In the genomic region with DNA sequence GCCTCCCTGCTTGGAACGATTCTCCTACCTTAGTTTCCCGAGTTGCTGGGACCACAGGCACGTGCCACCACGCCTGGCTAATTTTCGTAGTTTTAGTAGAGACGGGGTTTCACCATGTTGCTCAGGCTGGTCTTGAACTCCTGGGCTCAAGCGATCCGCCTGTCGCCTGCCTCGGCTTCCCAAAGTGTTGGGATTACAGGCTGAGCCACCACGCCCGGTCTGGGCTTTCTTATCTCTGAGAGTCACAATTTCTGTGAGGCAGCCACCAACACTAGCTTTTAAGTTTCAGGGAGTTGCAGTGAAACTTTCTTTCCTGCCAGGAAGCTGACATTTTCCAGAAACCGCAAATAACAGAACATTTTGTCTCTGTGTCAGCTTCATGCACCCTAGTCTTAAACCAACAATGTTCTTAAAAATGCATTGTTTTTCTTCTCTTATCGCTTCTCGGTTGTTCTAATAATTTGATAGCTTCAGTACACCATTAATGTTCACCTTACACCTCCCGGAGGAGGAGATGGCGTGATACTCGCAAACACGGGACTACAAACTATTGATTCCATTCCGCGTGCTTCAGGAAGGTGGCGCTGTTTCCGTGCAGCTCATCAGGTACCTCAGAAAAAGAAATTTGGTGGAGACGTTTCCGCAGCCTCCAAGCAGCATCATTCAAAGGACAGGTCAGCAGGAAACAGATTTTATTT, we compare ENCODE assay signal across 8 cellular contexts. TPM values are rescaled to one million over a fixed set of nuclear protein-coding genes. Genes with fewer than 3 reads are reported as not detected.
DNase-seq lines count a peak whose midpoint lies in the region; ATAC-seq and TF ChIP-seq lines count a peak whose summit lies in the region.

No MANE protein-coding gene starts in this region.

- H3K9ac ChIP-seq in neural progenitor cell: no peak overlapping the region

- H3K4me1 ChIP-seq in Peyer's patch (no peaks in the 10 kb centered on the region), neural progenitor cell (no peaks in the 10 kb centered on the region), stomach (peaks cover 0 to 18% (median 8%) of the 10 kb centered on the region in 4 donors)

- no peak for ATAC-seq in GM21526 (IDR thresholded peaks at IDR 0.05; ENCODE audit: low FRiP score, unreplicated experiment)

- H3K4me3 Mint-ChIP-seq in neural progenitor cell: no peak overlapping the region

- no peak overlapping the region for H3K27ac Mint-ChIP-seq in neural progenitor cell

- no peaks in the 10 kb centered on the region for H3F3A ChIP-seq in neural progenitor cell (ENCODE audit: low read depth)

- H2AFZ ChIP-seq in neural progenitor cell (replicated peaks): peak overlapping the region; percentile 12

- H3K27me3 Mint-ChIP-seq in neural progenitor cell (ENCODE audit: insufficient read depth, low read depth): no peaks in the 10 kb centered on the region

- H3K79me2 ChIP-seq in neural progenitor cell (ENCODE audit: low read depth): no peaks in the 10 kb centered on the region

- H4K20me1 ChIP-seq in neural progenitor cell (ENCODE audit: low read depth): no peaks in the 10 kb centered on the region

- TF ChIP-seq EP300 in stomach (IDR thresholded peaks at IDR 0.05): no peak

- H3K9me3 Mint-ChIP-seq in neural progenitor cell: no peaks in the 10 kb centered on the region

- peak; percentile 71 for DNase-seq in EL
- DNase-seq in HT1080 (ENCODE audit: low read depth): peak; percentile 59
- DNase-seq in Peyer's patch: peak; percentile 58 to 87 (median 65)
- peak; percentile 78 to 81 for DNase-seq in activated T-cell treated with anti-CD3 and anti-CD28 coated beads, Interleukin-2, amount 50 U/mL, for 48 hours
- DNase-seq in fibroblast of mammary gland (ENCODE audit: low read depth): peak; percentile 70
- DNase-seq in neural progenitor cell (ENCODE audit: low spot score): peak; percentile 73
- DNase-seq in stomach: peak; percentile 80

- H3K4me3 ChIP-seq in Peyer's patch (no peak overlapping the region), fibroblast of mammary gland (ENCODE audit: control insufficient read depth, low read depth, low read length) (peak overlapping the region; percentile 3), neural progenitor cell (no peak overlapping the region), stomach (peak overlapping the region in 2 of 4 donors; percentile 4 to 10)

- WGBS in stomach, 5 donors: 13 to 25% (median 18%) methylated on average over 25 of the region's 25 CpGs

- peaks cover 7% of the 10 kb centered on the region for H3K4me1 Mint-ChIP-seq in neural progenitor cell

- intact Hi-C loops in stomach (cut with DNase I; ENCODE audit: low total_unique reads): loop anchor here (10.0 kb wide), 1 partner anchor 405 kb away; no protein-coding TSS in a partner anchor

- H3K9me3 ChIP-seq in Peyer's patch (no peaks in the 10 kb centered on the region), neural progenitor cell (ENCODE audit: low read depth) (no peaks in the 10 kb centered on the region), stomach (no peaks in the 10 kb centered on the region)

- TF ChIP-seq POLR2A in Peyer's patch (IDR thresholded peaks at IDR 0.05) (no peak), stomach (IDR thresholded peaks at IDR 0.05) (no peak)

- H3K36me3 ChIP-seq in Peyer's patch (no peaks in the 10 kb centered on the region), neural progenitor cell (no peaks in the 10 kb centered on the region), stomach (no peaks in the 10 kb centered on the region)

- no peaks in the 10 kb centered on the region for H3K27me3 ChIP-seq in Peyer's patch
- H3K27me3 ChIP-seq in neural progenitor cell: no peaks in the 10 kb centered on the region
- no peaks in the 10 kb centered on the region for H3K27me3 ChIP-seq in stomach

- H3K4me2 ChIP-seq in neural progenitor cell: peak overlapping the region; percentile 12

- H3K27ac ChIP-seq in Peyer's patch: no peak overlapping the region
- no peak overlapping the region for H3K27ac ChIP-seq in neural progenitor cell
- peak overlapping the region; percentile 69 to 84 (median 76) for H3K27ac ChIP-seq in stomach

- no peaks in the 10 kb centered on the region for H3K36me3 Mint-ChIP-seq in neural progenitor cell

- TF ChIP-seq CTCF in Peyer's patch (IDR thresholded peaks at IDR 0.05) (peak; percentile 71 to 83 (median 78)), fibroblast of mammary gland (conservative IDR thresholded peaks at IDR 0.05; ENCODE audit: control insufficient read depth, insufficient read depth, low read depth, low read length) (peak; percentile 95), neural progenitor cell (IDR thresholded peaks at IDR 0.05) (peak; percentile 89), stomach (IDR thresholded peaks at IDR 0.05) (peak in 5 of 7 experiments; percentile 77 to 88 (median 79))

RNA-seq across cellular contexts. Expression of a gene that starts 7.4 kb away (rescaled TPM):
- 8.1 and 11.2 TPM in 2 replicates for total RNA-seq in HT1080 (2014; rRNA removed; shearing (Covaris generic))
- polyA plus RNA-seq in HT1080 (2015; cell fraction: cytosol; rRNA removed): 9.1 and 10.9 TPM in 2 replicates
- 6.4 and 8.4 TPM in 2 replicates for polyA plus RNA-seq in HT1080 (2015; cell fraction: nucleus; rRNA removed)
- total RNA-seq in Peyer's patch (10 to 100 TPM; 20.6 to 41.2 (median 26.2) TPM), neural progenitor cell (ENCODE audit: low replicate concordance) (21.6 and 29.9 TPM in 2 replicates), stomach (10 to 100 TPM in 3 of 5 donors, 1 to 10 TPM in 1, not detected in 1; 5.8 to 32.9 (median 19.5) TPM)
- 10 to 100 TPM; 12.8 to 27.8 (median 20.3) TPM for polyA plus RNA-seq in stomach

Comparison
In these comparisons a context has a peak if more than half of its experiments do, and no peak if none do; other contexts are left out.
1. H3K27ac ChIP-seq: peak in stomach (5 of 5); none in Peyer's patch (0 of 4) and neural progenitor cell (single experiment).
2. Peak in every context shown above with its lines, with median percentiles within 50 percentile points of each other: DNase-seq and CTCF ChIP-seq.